Comparison of ENCODE assay signal across 8 cellular contexts in genomic region chr17:4789951-4790704, GRCh38. TPM values are rescaled to one million over a fixed set of nuclear protein-coding genes. Genes with fewer than 3 reads are reported as not detected.
A peak's percentile ranks its signal among the peaks of the same experiment; 100 is the strongest.
DNase-seq lines count a peak whose midpoint lies in the region; ATAC-seq, FAIRE-seq and TF ChIP-seq lines count a peak whose summit lies in the region.

No MANE protein-coding gene starts in this region.

- H3K27ac ChIP-seq in 22Rv1 (peak overlapping the region; percentile 95), caudate nucleus (ENCODE audit: low read depth, low read length) (peak overlapping the region; percentile 91), kidney (ENCODE audit: low read depth in 2 of 2, low read length in 2 of 2) (peak overlapping the region; percentile 92 to 93)

- TF ChIP-seq CTCF in 22Rv1 (IDR thresholded peaks at IDR 0.05) (peak; percentile 91), kidney (IDR thresholded peaks at IDR 0.05; ENCODE audit: borderline replicate concordance, extremely low read depth, insufficient read depth) (peak; percentile 54)

- intact Hi-C loops in kidney (cut with DNase I), result loop anchor here (5.0 kb wide), 1 partner anchor 92 kb away; no protein-coding TSS in a partner anchor

- peak overlapping the region; percentile 83 to 86 for H3K4me3 ChIP-seq in kidney (ENCODE audit: low read length in 2 of 2)

- no peak for FAIRE-seq in kidney (lab: Jason Lieb, UNC)

- peaks cover 12 to 25% of the 10 kb centered on the region in 2 donors for H3K4me1 ChIP-seq in kidney (ENCODE audit: control insufficient read depth in 1 of 2, insufficient read depth in 1 of 2, low read depth in 1 of 2, low read length in 2 of 2)

- peak; percentile 73 for DNase-seq in NCI-H2196 (lab: John Stamatoyannopoulos, UW; ENCODE audit: unreplicated experiment)
- peak; percentile 55 to 72 (median 61) for DNase-seq in activated CD4-positive, CD25-positive, alpha-beta regulatory T cell (lab: John Stamatoyannopoulos, UW)
- DNase-seq in caudate nucleus (lab: John Stamatoyannopoulos, UW), result peak in 57 of 61 donors; percentile 49 to 92 (median 78)
- DNase-seq in kidney, result peak; percentile 95
- peak; percentile 59 to 80 (median 73) for DNase-seq in stimulated activated CD4-positive, alpha-beta T cell treated with anti-CD3 and anti-CD28 coated beads, Interleukin-12 subunit alpha, Interleukin-12 subunit beta, amount 100 ng/mL, for 48 hours (ENCODE audit: low read depth in 2 of 3, low spot score in 1 of 3)

- no peaks in the 10 kb centered on the region for H3K36me3 ChIP-seq in kidney (ENCODE audit: control insufficient read depth in 1 of 2, insufficient read depth in 2 of 2, low read length in 2 of 2)

- ATAC-seq in GM18498 (IDR thresholded peaks at IDR 0.05; ENCODE audit: unreplicated experiment), result peak; percentile 90
- ATAC-seq in HG02970 (IDR thresholded peaks at IDR 0.05; ENCODE audit: low FRiP score, unreplicated experiment), result peak; percentile 92

- H3K9ac ChIP-seq in kidney (ENCODE audit: low read length in 2 of 2), result peak overlapping the region; percentile 73 to 80

- no peaks in the 10 kb centered on the region for H3K9me3 ChIP-seq in kidney (ENCODE audit: control insufficient read depth in 1 of 2, low read length in 2 of 2)

RNA-seq across cellular contexts. Expression of gene GLTPD2, which starts 1.4 kb away (rescaled TPM):
- 0.35 TPM for total RNA-seq in kidney
- 12.5 TPM for polyA plus RNA-seq in kidney (ENCODE audit: insufficient read depth, low read depth, low replicate concordance)

RNA-seq across cellular contexts. Expression of gene VMO1, which starts 4.0 kb away (rescaled TPM):
- total RNA-seq in kidney, result 3.0 TPM
- 2.5 TPM for polyA plus RNA-seq in kidney (ENCODE audit: insufficient read depth, low read depth, low replicate concordance)

RNA-seq across cellular contexts. Expression of gene PSMB6, which starts 5.8 kb away (rescaled TPM):
- total RNA-seq in kidney, result 103 TPM
- polyA plus RNA-seq in kidney (ENCODE audit: insufficient read depth, low read depth, low replicate concordance), result 317 TPM

RNA-seq across cellular contexts. Expression of gene PLD2, which starts 16.8 kb away (rescaled TPM):
- total RNA-seq in kidney, result 45.4 TPM
- 9.2 TPM for polyA plus RNA-seq in kidney (ENCODE audit: insufficient read depth, low read depth, low replicate concordance)

Comparison
In these comparisons a context has a peak if more than half of its experiments do, and no peak if none do; other contexts are left out.
1. Peak in every context shown above with its lines: DNase-seq, ATAC-seq, H3K4me3 ChIP-seq and H3K27ac ChIP-seq.